In the genomic region with DNA sequence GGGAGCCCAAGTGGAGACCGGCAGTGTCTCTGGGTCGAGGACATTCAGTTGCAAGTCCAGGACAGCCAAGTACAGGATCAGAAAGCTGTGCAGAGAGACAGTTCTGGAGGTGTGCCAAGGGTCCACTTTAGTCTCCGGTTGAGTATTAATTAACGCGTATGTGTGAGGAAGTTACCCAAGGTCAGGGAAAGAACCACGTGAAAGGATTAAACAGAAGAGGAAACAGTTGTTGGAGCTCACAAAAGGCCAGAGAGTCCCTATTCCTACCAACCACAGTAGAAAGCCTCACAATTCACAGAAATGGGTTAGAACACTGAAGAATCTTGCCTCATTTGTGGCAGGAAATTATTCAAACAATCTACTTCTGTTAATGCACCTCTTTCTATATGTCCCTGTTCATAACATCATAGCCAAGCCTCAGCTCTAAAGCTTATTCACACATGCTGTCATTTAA, we compare ENCODE assay signal across 8 cellular contexts. TPM values are rescaled to one million over a fixed set of nuclear protein-coding genes. Genes with fewer than 3 reads are reported as not detected.
DNase-seq lines count a peak whose midpoint lies in the region; FAIRE-seq and TF ChIP-seq lines count a peak whose summit lies in the region.

No MANE protein-coding gene starts in this region.

- no peak overlapping the region for H3K4me3 ChIP-seq in HL-60 (replicated peaks; ENCODE audit: insufficient read depth, low read length)
- no peak overlapping the region for H3K4me3 ChIP-seq in CD4-positive, alpha-beta memory T cell (ENCODE audit: low read length in 2 of 2)

- POLR2A ChIA-PET in CD4-positive, alpha-beta memory T cell (lab: Charles Lee; ENCODE audit: partially characterized antibody), result no interaction called here

- H3K27ac ChIP-seq in HL-60 (replicated peaks) (peak overlapping the region; percentile 87), layer of hippocampus (ENCODE audit: low read depth, low read length) (peak overlapping the region; percentile 1)
- H3K27ac ChIP-seq in CD4-positive, alpha-beta memory T cell (ENCODE audit: low read depth, low read length), result no peak overlapping the region

- no peaks in the 10 kb centered on the region for H3K36me3 ChIP-seq in CD4-positive, alpha-beta memory T cell (ENCODE audit: insufficient read depth, low read length)

- TF ChIP-seq POLR2A in GM12892 (IDR thresholded peaks at IDR 0.05; ENCODE audit: low read depth, low read length), result no peak
- no peak for TF ChIP-seq POLR2A in erythroblast (IDR thresholded peaks at IDR 0.05; ENCODE audit: low read length)

- H3K27me3 Mint-ChIP-seq in CD4-positive, alpha-beta memory T cell, result peaks cover 2 to 3% of the 10 kb centered on the region in 2 donors

- no peaks in the 10 kb centered on the region for H3K36me3 Mint-ChIP-seq in CD4-positive, alpha-beta memory T cell

- no peak for TF ChIP-seq CTCF in HL-60 (IDR thresholded peaks at IDR 0.05; ENCODE audit: insufficient read depth, low read length)

- peaks cover 0 to 3% (median 0%) of the 10 kb centered on the region in 8 donors for H3K9me3 Mint-ChIP-seq in CD4-positive, alpha-beta memory T cell

- H3K4me1 Mint-ChIP-seq in CD4-positive, alpha-beta memory T cell, result peaks cover 0 to 12% (median 3%) of the 10 kb centered on the region in 4 donors

- peaks cover 3% of the 10 kb centered on the region for H3K4me1 ChIP-seq in CD4-positive, alpha-beta memory T cell (ENCODE audit: insufficient read depth, low read length)

- no peak overlapping the region for H3K4me3 Mint-ChIP-seq in CD4-positive, alpha-beta memory T cell

- DNase-seq in GM12892 (ENCODE audit: insufficient read length) (no peak), HL-60 (ENCODE audit: low read depth in 1 of 2, low spot score in 1 of 2) (peak; percentile 91), SIG-M5 (lab: John Stamatoyannopoulos, UW) (peak; percentile 40), NCI-H526 (lab: John Stamatoyannopoulos, UW) (no peak), HuH-7.5 (ENCODE audit: low spot score) (no peak), erythroblast (lab: John Stamatoyannopoulos, UW) (no peak)
- DNase-seq in CD4-positive, alpha-beta memory T cell, result no peak

- no peaks in the 10 kb centered on the region for H3K9me3 ChIP-seq in CD4-positive, alpha-beta memory T cell (ENCODE audit: control insufficient read depth in 1 of 2, low read length in 2 of 2)

- peak; percentile 82 for FAIRE-seq in GM12892 (lab: Jason Lieb, UNC)

- H3K27me3 ChIP-seq in HL-60 (ENCODE audit: insufficient read depth, poor library complexity, severe bottlenecking) (no peaks in the 10 kb centered on the region), layer of hippocampus (ENCODE audit: control insufficient read depth, insufficient read depth, low read length) (no peaks in the 10 kb centered on the region)
- no peaks in the 10 kb centered on the region for H3K27me3 ChIP-seq in CD4-positive, alpha-beta memory T cell (ENCODE audit: insufficient read depth, low read length)

- intact Hi-C loops in CD4-positive, alpha-beta memory T cell (cut with micrococcal nuclease), result no loop called here

- CTCF ChIA-PET in CD4-positive, alpha-beta memory T cell (lab: Charles Lee; ENCODE audit: partially characterized antibody), result no interaction called here

- no peak overlapping the region for H3K27ac Mint-ChIP-seq in CD4-positive, alpha-beta memory T cell

RNA-seq across cellular contexts. Expression of gene NSUN7, which starts 17.9 kb away (rescaled TPM):
- polyA plus RNA-seq in GM12892 (2012; ENCODE audit: missing spikeins), result not detected
- not detected for total RNA-seq in CD4-positive, alpha-beta memory T cell
- not detected for polyA plus RNA-seq in CD4-positive, alpha-beta memory T cell

Comparison
In these comparisons a context has a peak if more than half of its experiments do, and no peak if none do; other contexts are left out.
1. DNase-seq: peak in HL-60 (2 of 2) and SIG-M5 (single experiment); none in GM12892 (single experiment), NCI-H526 (0 of 2), HuH-7.5 (single experiment), erythroblast (0 of 2) and CD4-positive, alpha-beta memory T cell (0 of 5).